In genomic region chr9:100090880-100091279, GRCh38 we compare ENCODE assay signal across 15 cellular contexts. TPM values are rescaled to one million over a fixed set of nuclear protein-coding genes. Genes with fewer than 3 reads are reported as not detected.
A peak's percentile ranks its signal among the peaks of the same experiment; 100 is the strongest.
DNase-seq lines count a peak whose midpoint lies in the region; ATAC-seq, FAIRE-seq and TF ChIP-seq lines count a peak whose summit lies in the region.
"Had no signal": no experiment of that assay in that cellular context is flagged by ENCODE, and none has a peak within 500 bp of the region (broad histone marks: within the 10 kb centered on the region; RNA-seq: fewer than 3 reads in every experiment).

No MANE protein-coding gene starts in this region.

- no peak for TF ChIP-seq RAD21 in K562 (CRISPR knock-in tag; conservative IDR thresholded peaks at IDR 0.05 in 1 of 2, IDR thresholded peaks at IDR 0.05 in 1 of 2)

- CTCF ChIA-PET in OCI-LY7 (lab: Charles Lee; ENCODE audit: unreplicated experiment) (no interaction called here), K562 (lab: Yijun Ruan, JAX; ENCODE audit: low intra/inter-chr PET ratio) (no interaction called here)

- H3K4me1 ChIP-seq in OCI-LY7 (ENCODE audit: insufficient read depth, low read length, poor library complexity, severe bottlenecking): peaks cover 100% of the 10 kb centered on the region
- H3K4me1 ChIP-seq in K562 (replicated peaks in 1 of 2; ENCODE audit: control insufficient read depth in 2 of 2, insufficient read depth in 2 of 2, low read length in 2 of 2): peaks cover 8 to 11% of the 10 kb centered on the region in 2 experiments; a peak in 3 of 5 replicates

- no peak overlapping the region for H3K4me3 ChIP-seq in OCI-LY7 (ENCODE audit: low read depth, low read length, poor library complexity, severe bottlenecking)
- no peak overlapping the region for H3K4me3 ChIP-seq in K562
- H3K4me3 ChIP-seq: GM23338, HAP-1 had no signal

- ATAC-seq in K562 (no peak), HG02610 (IDR thresholded peaks at IDR 0.05; ENCODE audit: unreplicated experiment) (no peak), GM19455 (IDR thresholded peaks at IDR 0.05; ENCODE audit: unreplicated experiment) (no peak)
- ATAC-seq: CD8-positive, alpha-beta T cell; GM23338 had no signal

- no peak overlapping the region for H3K9ac ChIP-seq in K562 (ENCODE audit: insufficient read depth in 1 of 2, low read depth in 2 of 2, low read length in 2 of 2)

- no peaks in the 10 kb centered on the region for H3K9me1 ChIP-seq in K562 (ENCODE audit: control insufficient read depth, insufficient read depth, low read length)

- intact Hi-C loops in OCI-LY7 (cut with micrococcal nuclease; ENCODE audit: unreplicated experiment): loop anchor here (10.0 kb wide), 1 partner anchor 976 kb away; no protein-coding TSS in a partner anchor
- intact Hi-C loops in K562 (cut with micrococcal nuclease): loop anchor here (10.0 kb wide), 1 partner anchor 266 kb away; the partner anchor contains the start of gene NR4A3

- H4K20me1 ChIP-seq in OCI-LY7 (ENCODE audit: insufficient read depth, low read length) (0 out of 2 replicates have a peak, but pooled peaks cover 3% of the 10 kb centered on the region), K562 (replicated peaks; ENCODE audit: control insufficient read depth, insufficient read depth, low read length) (no peaks in the 10 kb centered on the region)

- DNase-seq in H54 (ENCODE audit: insufficient read length, low spot score) (no peak), OCI-LY7 (ENCODE audit: low spot score) (no peak), K562 (ENCODE audit: extremely low read depth in 1 of 4, low spot score in 3 of 4) (no peak), DMS53 treated with DMSO at 0.1 percent for 48 hours (lab: John Stamatoyannopoulos, UW; ENCODE audit: unreplicated experiment) (no peak)
- DNase-seq: C1 segment of cervical spinal cord; Caco-2; CD8-positive, alpha-beta T cell; DMS153; DMS79; GF-D8 had no signal

- BruUV-seq in OCI-LY7 (replicated peaks; lab: Mats Ljungman, UMichigan) (no TSS peak), K562 (replicated peaks; lab: Mats Ljungman, UMichigan) (no TSS peak)

- H3K9me3 ChIP-seq in OCI-LY7 (ENCODE audit: low read length) (no peaks in the 10 kb centered on the region), K562 (replicated peaks; ENCODE audit: control insufficient read depth, insufficient read depth, low read depth, low read length) (peaks cover 2% of the 10 kb centered on the region; the same call in 1 of the 2 replicates)
- H3K9me3 ChIP-seq: Caco-2, HAP-1 had no signal

- H3K27ac ChIP-seq in OCI-LY7 (ENCODE audit: low read depth, low read length, poor library complexity, severe bottlenecking): peak overlapping the region; percentile 62
- no peak overlapping the region for H3K27ac ChIP-seq in K562 (ENCODE audit: extremely low read depth, low read depth, low read length)

- peak; percentile 75 for FAIRE-seq in H54 (lab: Jason Lieb, UNC)
- FAIRE-seq in K562 (lab: Jason Lieb, UNC): no peak
- FAIRE-seq: GM12891 had no signal

- no peak for TF ChIP-seq POLR2A in H54 (IDR thresholded peaks at IDR 0.05; ENCODE audit: low read depth, low read length)
- no peak for TF ChIP-seq POLR2A in K562 (conservative IDR thresholded peaks at IDR 0.05)

- no peak overlapping the region for H2AFZ ChIP-seq in OCI-LY7 (ENCODE audit: low read length)
- H2AFZ ChIP-seq in K562 (ENCODE audit: low read depth, low read length): no peak overlapping the region
- H2AFZ ChIP-seq: GM23338 had no signal

- H3K79me2 ChIP-seq in OCI-LY7 (ENCODE audit: insufficient read depth, low read depth, low read length) (peaks cover 100% of the 10 kb centered on the region), K562 (ENCODE audit: control insufficient read depth, insufficient read depth, low read length) (peaks cover 94% of the 10 kb centered on the region)

- no peak for TF ChIP-seq EP300 in K562 (IDR thresholded peaks at IDR 0.05; ENCODE audit: low read length)

- POLR2A ChIA-PET in OCI-LY7 (lab: Charles Lee): interaction anchor here (0.7 to 1.9 kb wide), 5 partner anchors 7 to 866 kb away, joined by 3 to 15 read pairs (median 3); partner anchors contain the start of genes ERP44 and INVS
- POLR2A ChIA-PET in K562 (lab: Yijun Ruan, JAX): no interaction called here

- no peaks in the 10 kb centered on the region for H3K9me2 ChIP-seq in OCI-LY7 (ENCODE audit: insufficient read depth, low read length)

- H3K36me3 ChIP-seq in OCI-LY7 (ENCODE audit: insufficient read depth, low read length): peaks cover 32% of the 10 kb centered on the region
- 0 out of 3 replicates have a peak, but pooled peaks cover 3% of the 10 kb centered on the region for H3K36me3 ChIP-seq in K562 (ENCODE audit: control insufficient read depth, insufficient read depth, low read length)
- H3K36me3 ChIP-seq: HAP-1 had no signal

- in situ Hi-C loops in K562 (cut with MboI): no loop called here

- peak overlapping the region; percentile 72 for H3K4me2 ChIP-seq in OCI-LY7 (ENCODE audit: low read length)
- no peak overlapping the region for H3K4me2 ChIP-seq in K562 (ENCODE audit: insufficient read depth, low read length)
- H3K4me2 ChIP-seq: GM23338 had no signal

- no peaks in the 10 kb centered on the region for H3K27me3 ChIP-seq in K562 (ENCODE audit: control insufficient read depth in 2 of 2, insufficient read depth in 2 of 2, low read length in 2 of 2)

- WGBS in K562 (ENCODE audit: insufficient coverage, low coverage, missing lambda C conversion rate): 86% methylated on average over 1 of the region's 1 CpG

- TF ChIP-seq CTCF in OCI-LY7 (conservative IDR thresholded peaks at IDR 0.05; ENCODE audit: low read length) (no peak), K562 (IDR thresholded peaks at IDR 0.05 in 2 of 3, conservative IDR thresholded peaks at IDR 0.05 in 1 of 3; ENCODE audit: insufficient read depth in 2 of 3, low read depth in 1 of 3, low read length in 3 of 3) (no peak)

TF ChIP-seq in K562, 482 proteins besides CTCF, POLR2A, EP300 and RAD21:
- TF ChIP-seq RBM25 (IDR thresholded peaks at IDR 0.05; ENCODE audit: low read depth, low read length, severe bottlenecking) (peak; percentile 28), ZNF3 (CRISPR knock-in tag; IDR thresholded peaks at IDR 0.05) (peak; percentile 80), BMI1 (IDR thresholded peaks at IDR 0.05; ENCODE audit: low read length) (no peak), TEAD1 (CRISPR knock-in tag; IDR thresholded peaks at IDR 0.05) (no peak), ATF7 (IDR thresholded peaks at IDR 0.05) (no peak)
- TF ChIP-seq, protein P1, sequence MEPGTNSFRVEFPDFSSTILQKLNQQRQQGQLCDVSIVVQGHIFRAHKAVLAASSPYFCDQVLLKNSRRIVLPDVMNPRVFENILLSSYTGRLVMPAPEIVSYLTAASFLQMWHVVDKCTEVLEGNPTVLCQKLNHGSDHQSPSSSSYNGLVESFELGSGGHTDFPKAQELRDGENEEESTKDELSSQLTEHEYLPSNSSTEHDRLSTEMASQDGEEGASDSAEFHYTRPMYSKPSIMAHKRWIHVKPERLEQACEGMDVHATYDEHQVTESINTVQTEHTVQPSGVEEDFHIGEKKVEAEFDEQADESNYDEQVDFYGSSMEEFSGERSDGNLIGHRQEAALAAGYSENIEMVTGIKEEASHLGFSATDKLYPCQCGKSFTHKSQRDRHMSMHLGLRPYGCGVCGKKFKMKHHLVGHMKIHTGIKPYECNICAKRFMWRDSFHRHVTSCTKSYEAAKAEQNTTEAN (CRISPR knock-in tag; IDR thresholded peaks at IDR 0.05): no peak
TF ChIP-seq in K562: peak in this region for 2.

RNA-seq across cellular contexts. Expression of gene ERP44, which starts 7.9 kb away (rescaled TPM):
- 15.0 and 19.3 TPM in 2 replicates for total RNA-seq in OCI-LY7 (2014; rRNA removed; shearing (Covaris generic))
- total RNA-seq in OCI-LY7 (2022) (27.3 and 28.1 TPM in 2 replicates), K562 (2014; rRNA removed) (9.2 and 11.4 TPM in 2 replicates), K562 (2014; rRNA removed; fragmentation: Illumina TruSeq; extraction: Trizol) (18.4 and 19.0 TPM in 2 replicates), K562 (2015; rRNA removed; fragmentation: Illumina TruSeq; extraction: Trizol) (21.8 and 22.6 TPM in 2 replicates), K562 (2021) (14.8 and 16.0 TPM in 2 replicates)
- total RNA-seq in K562 (2011; cell fraction: chromatin; rRNA removed; ENCODE audit: low replicate concordance): 13.0 and 31.7 TPM in 2 replicates
- total RNA-seq in K562 (2011; cell fraction: nucleolus; rRNA removed): 15.8 and 16.5 TPM in 2 replicates
- total RNA-seq in K562 (2011; cell fraction: nucleoplasm; rRNA removed): 28.2 and 28.9 TPM in 2 replicates
- polyA plus RNA-seq in K562 (2011; rRNA removed) (13.6 and 15.9 TPM in 2 replicates), K562 (2014; fragmentation: Illumina TruSeq; extraction: Trizol) (19.7 and 23.4 TPM in 2 replicates), K562 (2014; fragmentation: Nextera tagmentation; extraction: Ambion mirVana) (10 to 100 TPM; 10.8 to 11.2 TPM), K562 (2014; rRNA removed) (13.0 and 13.1 TPM in 2 replicates)
- polyA plus RNA-seq in K562 (2011; cell fraction: cytosol; rRNA removed): 4.4 and 8.7 TPM in 2 replicates
- 6.9 and 12.3 TPM in 2 replicates for polyA plus RNA-seq in K562 (2011; cell fraction: nucleus; rRNA removed)
- polyA plus RNA-seq in K562 (2012): 17.1 and 24.6 TPM in 2 replicates
- polyA minus RNA-seq in K562 (2011; rRNA and poly(A)+ RNA removed): 10.9 and 16.5 TPM in 2 replicates
- 9.2 and 9.9 TPM in 2 replicates for polyA minus RNA-seq in K562 (2011; cell fraction: cytosol; rRNA and poly(A)+ RNA removed)
- polyA minus RNA-seq in K562 (2011; cell fraction: nucleus; rRNA and poly(A)+ RNA removed): 10.1 and 20.0 TPM in 2 replicates

RNA-seq across cellular contexts. Expression of gene INVS, which starts 8.2 kb away (rescaled TPM):
- total RNA-seq in OCI-LY7 (2014; rRNA removed; shearing (Covaris generic)): 30.7 and 33.1 TPM in 2 replicates
- total RNA-seq in OCI-LY7 (2022) (36.7 and 38.5 TPM in 2 replicates), K562 (2014; rRNA removed) (9.2 and 10.9 TPM in 2 replicates), K562 (2014; rRNA removed; fragmentation: Illumina TruSeq; extraction: Trizol) (12.5 and 12.7 TPM in 2 replicates), K562 (2015; rRNA removed; fragmentation: Illumina TruSeq; extraction: Trizol) (11.2 and 12.9 TPM in 2 replicates), K562 (2021) (9.0 and 10.1 TPM in 2 replicates)
- total RNA-seq in K562 (2011; cell fraction: chromatin; rRNA removed; ENCODE audit: low replicate concordance): 61.9 and 123 TPM in 2 replicates
- 31.5 and 34.7 TPM in 2 replicates for total RNA-seq in K562 (2011; cell fraction: nucleolus; rRNA removed)
- 62.6 and 89.5 TPM in 2 replicates for total RNA-seq in K562 (2011; cell fraction: nucleoplasm; rRNA removed)
- polyA plus RNA-seq in K562 (2011; rRNA removed) (17.9 and 18.5 TPM in 2 replicates), K562 (2014; fragmentation: Illumina TruSeq; extraction: Trizol) (8.2 and 10.0 TPM in 2 replicates), K562 (2014; fragmentation: Nextera tagmentation; extraction: Ambion mirVana) (under 1 TPM; 0.77 to 0.91 TPM), K562 (2014; rRNA removed) (9.6 and 10.2 TPM in 2 replicates)
- polyA plus RNA-seq in K562 (2011; cell fraction: cytosol; rRNA removed): 5.7 and 8.4 TPM in 2 replicates
- polyA plus RNA-seq in K562 (2011; cell fraction: nucleus; rRNA removed): 42.8 and 47.5 TPM in 2 replicates
- polyA plus RNA-seq in K562 (2012): 7.0 and 8.8 TPM in 2 replicates
- polyA minus RNA-seq in K562 (2011; rRNA and poly(A)+ RNA removed): 46.9 and 55.3 TPM in 2 replicates
- polyA minus RNA-seq in K562 (2011; cell fraction: cytosol; rRNA and poly(A)+ RNA removed): 8.7 and 13.2 TPM in 2 replicates
- 32.9 and 60.0 TPM in 2 replicates for polyA minus RNA-seq in K562 (2011; cell fraction: nucleus; rRNA and poly(A)+ RNA removed)
